In the genomic region with DNA sequence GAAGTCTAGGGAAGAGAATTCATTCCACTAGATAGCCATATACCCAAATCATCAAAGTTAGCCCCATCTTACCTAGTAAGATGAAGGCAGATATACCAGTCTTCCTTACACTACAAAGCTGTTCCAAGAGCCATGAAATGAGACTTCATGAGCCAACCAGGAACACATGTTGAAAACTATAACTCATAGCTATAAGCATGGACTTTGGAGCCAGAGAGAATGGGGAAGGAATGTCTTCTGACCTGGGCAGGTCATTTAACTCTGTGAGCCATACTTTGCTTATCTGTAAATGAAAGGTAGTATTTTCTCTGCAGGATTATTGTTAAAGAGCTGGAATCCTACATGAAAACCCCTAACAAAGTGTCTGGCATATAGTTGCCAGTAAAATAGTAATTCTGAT, we compare ENCODE assay signal across 15 cellular contexts. TPM values are rescaled to one million over a fixed set of nuclear protein-coding genes. Genes with fewer than 3 reads are reported as not detected.
DNase-seq lines count a peak whose midpoint lies in the region; ATAC-seq and TF ChIP-seq lines count a peak whose summit lies in the region.
"Had no signal": no experiment of that assay in that cellular context is flagged by ENCODE, and none has a peak within 500 bp of the region (broad histone marks: within the 10 kb centered on the region; RNA-seq: fewer than 3 reads in every experiment).

No MANE protein-coding gene starts in this region.

- H3K9me3 ChIP-seq in left ventricle myocardium inferior (replicated peaks) = no peaks in the 10 kb centered on the region
- no peaks in the 10 kb centered on the region for H3K9me3 ChIP-seq in hepatocyte (ENCODE audit: low read depth)
- H3K9me3 ChIP-seq in osteoblast (ENCODE audit: low read depth, low read length) = no peaks in the 10 kb centered on the region
- H3K9me3 ChIP-seq: HAP-1 had no signal

- H3K4me3 ChIP-seq in left ventricle myocardium inferior (no peak overlapping the region), hepatocyte (no peak overlapping the region), osteoblast (ENCODE audit: insufficient read depth, low read length) (no peak overlapping the region)
- H3K4me3 ChIP-seq: HAP-1 had no signal

- intact Hi-C loops in left ventricle myocardium inferior (cut with micrococcal nuclease) = no loop called here
- intact Hi-C loops in left ventricle myocardium superior (cut with micrococcal nuclease) = no loop called here

- TF ChIP-seq CTCF in left ventricle myocardium inferior (IDR thresholded peaks at IDR 0.05; ENCODE audit: borderline replicate concordance) (no peak), hepatocyte (IDR thresholded peaks at IDR 0.05; ENCODE audit: poor library complexity) (no peak), osteoblast (IDR thresholded peaks at IDR 0.05; ENCODE audit: extremely low read depth, low read depth, low read length) (no peak)

- H3K9me2 ChIP-seq in hepatocyte (replicated peaks; ENCODE audit: insufficient read depth) = no peaks in the 10 kb centered on the region

- no peaks in the 10 kb centered on the region for H3K79me2 ChIP-seq in hepatocyte
- no peaks in the 10 kb centered on the region for H3K79me2 ChIP-seq in osteoblast (ENCODE audit: insufficient read depth, low read length)

- H3K27ac ChIP-seq in left ventricle myocardium inferior (replicated peaks) (peak overlapping the region; percentile 13), hepatocyte (peak overlapping the region; percentile 76), osteoblast (ENCODE audit: low read depth, low read length) (no peak overlapping the region)

- H3K27me3 ChIP-seq in left ventricle myocardium inferior (ENCODE audit: low read depth) (no peaks in the 10 kb centered on the region), hepatocyte (no peaks in the 10 kb centered on the region), osteoblast (ENCODE audit: insufficient read depth, low read length) (no peaks in the 10 kb centered on the region)

- H4K20me1 ChIP-seq in hepatocyte (ENCODE audit: insufficient read depth, poor library complexity, severe bottlenecking) (no peaks in the 10 kb centered on the region), osteoblast (ENCODE audit: insufficient read depth, low read length) (no peaks in the 10 kb centered on the region)

- DNase-seq in left ventricle myocardium inferior = no peak
- DNase-seq in left ventricle myocardium superior = no peak
- peak; percentile 41 for DNase-seq in hepatocyte (ENCODE audit: low spot score)
- DNase-seq in osteoblast (ENCODE audit: insufficient read length, low spot score, missing footprints) = peak; percentile 56
- no peak for DNase-seq in activated CD8-positive, alpha-beta memory T cell treated with anti-CD3 and anti-CD28 coated beads for 24 hours
- no peak for DNase-seq in foreskin melanocyte
- DNase-seq in cerebellar nuclear complex (lab: John Stamatoyannopoulos, UW) = no peak
- DNase-seq: CD8-positive, alpha-beta T cell; DMS153; DMS79 treated with DMSO at 0.1 percent for 48 hours; EL had no signal

- no peak for ATAC-seq in left ventricle myocardium superior
- ATAC-seq: CD8-positive, alpha-beta T cell had no signal

- H3K4me2 ChIP-seq in hepatocyte (peak overlapping the region; percentile 3), osteoblast (ENCODE audit: insufficient read depth, low read length) (no peak overlapping the region)

- peaks cover 65% of the 10 kb centered on the region for H3K4me1 ChIP-seq in left ventricle myocardium inferior
- peaks cover 27% of the 10 kb centered on the region for H3K4me1 ChIP-seq in hepatocyte (ENCODE audit: insufficient read depth)
- no peaks in the 10 kb centered on the region for H3K4me1 ChIP-seq in osteoblast (ENCODE audit: insufficient read depth, low read length)
- H3K4me1 ChIP-seq: HAP-1 had no signal

- no peaks in the 10 kb centered on the region for H3K36me3 ChIP-seq in left ventricle myocardium inferior
- H3K36me3 ChIP-seq in hepatocyte (replicated peaks; ENCODE audit: insufficient read depth, low read depth) = no peaks in the 10 kb centered on the region
- H3K36me3 ChIP-seq in osteoblast (ENCODE audit: insufficient read depth, low read length) = no peaks in the 10 kb centered on the region
- H3K36me3 ChIP-seq: HAP-1 had no signal

- H2AFZ ChIP-seq in hepatocyte (no peak overlapping the region), osteoblast (ENCODE audit: low read length) (no peak overlapping the region)

RNA-seq across cellular contexts. Expression of a gene that starts 27.3 kb away (rescaled TPM):
- total RNA-seq in left ventricle myocardium inferior = 42.1 TPM
- 45.9 TPM for total RNA-seq in left ventricle myocardium superior
- 1.8 and 2.0 TPM in 2 replicates for total RNA-seq in hepatocyte
- polyA plus RNA-seq in hepatocyte = 0.70 and 1.0 TPM in 2 replicates
- under 0.01 TPM in 2 replicates for total RNA-seq in osteoblast
- total RNA-seq: CD8-positive, alpha-beta T cell had no signal
- polyA plus RNA-seq: BJ, CD14-positive monocyte, H1 had no signal

Comparison
In these comparisons a context has a peak if more than half of its experiments do, and no peak if none do; other contexts are left out.
1. DNase-seq: peak in hepatocyte (single experiment) and osteoblast (single experiment); none in left ventricle myocardium inferior (single experiment), left ventricle myocardium superior (single experiment), activated CD8-positive, alpha-beta memory T cell treated with anti-CD3 and anti-CD28 coated beads for 24 hours (single experiment), foreskin melanocyte (single experiment) and cerebellar nuclear complex (0 of 2).
2. RNA of a gene that starts 27.3 kb away (total RNA-seq): 45.9 TPM in left ventricle myocardium superior (single experiment) and 42.1 TPM in left ventricle myocardium inferior (single experiment); 1.8 to 2.0 TPM in hepatocyte and under 0.01 TPM in osteoblast; every median in the first group is over 10 times any median in the second.